Comparison of ENCODE assay signal across 1 cellular context in genomic region chr2:54666741-54667639, GRCh38.
TF ChIP-seq lines count a peak whose summit lies in the region.

No MANE protein-coding gene starts in this region.

TF ChIP-seq in HepG2, 621 proteins besides CTCF, POLR2A, EP300 and RAD21 (continued from another document and continues in another):
- TF ChIP-seq RERE (CRISPR knock-in tag; IDR thresholded peaks at IDR 0.05; ENCODE audit: low read depth) = peak; percentile 74; the same call in 1 of the 2 replicates
- TF ChIP-seq ZNF710 (CRISPR knock-in tag; IDR thresholded peaks at IDR 0.05; ENCODE audit: borderline replicate concordance) = peak; percentile 86; the same call in 1 of the 2 replicates
- TF ChIP-seq NFE2L2 (IDR thresholded peaks at IDR 0.05; ENCODE audit: low read length) = no peak
- no peak for TF ChIP-seq ZNF740 (CRISPR knock-in tag; IDR thresholded peaks at IDR 0.05)
- TF ChIP-seq ZNF597 (CRISPR knock-in tag; IDR thresholded peaks at IDR 0.05) = no peak
- no peak for TF ChIP-seq GRHL1 (CRISPR knock-in tag; conservative IDR thresholded peaks at IDR 0.05)
- TF ChIP-seq PRDM10 (CRISPR knock-in tag; IDR thresholded peaks at IDR 0.05; ENCODE audit: low read depth) = peak; percentile 35; the same call in 1 of the 2 replicates
- TF ChIP-seq KLF12 (CRISPR knock-in tag; IDR thresholded peaks at IDR 0.05; ENCODE audit: borderline replicate concordance) = no peak
- TF ChIP-seq SIX1 (CRISPR knock-in tag; IDR thresholded peaks at IDR 0.05; ENCODE audit: borderline replicate concordance) = peak; percentile 74
- TF ChIP-seq GTF3A (CRISPR knock-in tag; conservative IDR thresholded peaks at IDR 0.05) = 0 out of 2 replicates have a peak, but pooled peaks have one; percentile 75
- no peak for TF ChIP-seq GLI4 (CRISPR knock-in tag; IDR thresholded peaks at IDR 0.05; ENCODE audit: borderline replicate concordance)
- TF ChIP-seq DBP (CRISPR knock-in tag; IDR thresholded peaks at IDR 0.05; ENCODE audit: not compliant biosample characterization) = no peak
- peak; percentile 72; the same call in 1 of the 2 replicates for TF ChIP-seq ZNF503 (CRISPR knock-in tag; IDR thresholded peaks at IDR 0.05)
- TF ChIP-seq ARHGAP35 (CRISPR knock-in tag; IDR thresholded peaks at IDR 0.05; ENCODE audit: borderline replicate concordance) = no peak
- TF ChIP-seq LRRFIP1 (CRISPR knock-in tag; conservative IDR thresholded peaks at IDR 0.05) = no peak
- TF ChIP-seq AKAP8 (CRISPR knock-in tag; IDR thresholded peaks at IDR 0.05) = no peak
- peak; percentile 71 for TF ChIP-seq ASH2L (IDR thresholded peaks at IDR 0.05; ENCODE audit: insufficient read length, low read depth, low read length)
- peak; percentile 51; the same call in 1 of the 2 replicates for TF ChIP-seq ZNF652 (CRISPR knock-in tag; IDR thresholded peaks at IDR 0.05; ENCODE audit: borderline replicate concordance, low read depth)
- TF ChIP-seq MXD4 (CRISPR knock-in tag; IDR thresholded peaks at IDR 0.05) = peak; percentile 70
- no peak for TF ChIP-seq PRMT3 (CRISPR knock-in tag; IDR thresholded peaks at IDR 0.05; ENCODE audit: borderline replicate concordance, low read depth)
- TF ChIP-seq TARDBP (CRISPR knock-in tag; IDR thresholded peaks at IDR 0.05) = peak; percentile 83
- TF ChIP-seq KDM6A (CRISPR knock-in tag; IDR thresholded peaks at IDR 0.05; ENCODE audit: low read depth) = peak; percentile 62
- peak; percentile 85; the same call in 1 of the 2 replicates for TF ChIP-seq ZMYM4 (CRISPR knock-in tag; IDR thresholded peaks at IDR 0.05)
- TF ChIP-seq ZNF546 (CRISPR knock-in tag; conservative IDR thresholded peaks at IDR 0.05) = no peak
- peak; percentile 89 for TF ChIP-seq GFI1 (CRISPR knock-in tag; IDR thresholded peaks at IDR 0.05; ENCODE audit: borderline replicate concordance)
- no peak for TF ChIP-seq BCLAF1 (IDR thresholded peaks at IDR 0.05)
- TF ChIP-seq ZNF30 (CRISPR knock-in tag; IDR thresholded peaks at IDR 0.05) = no peak
- TF ChIP-seq ZFP1 (CRISPR knock-in tag; IDR thresholded peaks at IDR 0.05) = 0 out of 2 replicates have a peak, but pooled peaks have one; percentile 29
- no peak for TF ChIP-seq ZNF510 (CRISPR knock-in tag; IDR thresholded peaks at IDR 0.05; ENCODE audit: low read depth)
- no peak for TF ChIP-seq ZNF713 (CRISPR knock-in tag; IDR thresholded peaks at IDR 0.05)
- TF ChIP-seq ZNF431 (CRISPR knock-in tag; IDR thresholded peaks at IDR 0.05; ENCODE audit: borderline replicate concordance, low read depth) = no peak
- no peak for TF ChIP-seq ZNF670 (CRISPR knock-in tag; IDR thresholded peaks at IDR 0.05; ENCODE audit: borderline replicate concordance)
